12 cellular contexts compared by ENCODE assay signal in genomic region chr4:7910721-7911015, GRCh38. TPM values are rescaled to one million over a fixed set of nuclear protein-coding genes. Genes with fewer than 3 reads are reported as not detected.
DNase-seq lines count a peak whose midpoint lies in the region; TF ChIP-seq lines count a peak whose summit lies in the region.
"Had no signal": no experiment of that assay in that cellular context is flagged by ENCODE, and none has a peak within 500 bp of the region (broad histone marks: within the 10 kb centered on the region; RNA-seq: fewer than 3 reads in every experiment).

No MANE protein-coding gene starts in this region.

- CTCF ChIA-PET in A673 (lab: Charles Lee): no interaction called here

- H3K27ac Mint-ChIP-seq in glutamatergic neuron (ENCODE audit: unreplicated experiment) (peak overlapping the region; percentile 99), progenitor cell of endocrine pancreas (peak overlapping the region; percentile 72)
- H3K27ac Mint-ChIP-seq: activated B cell treated with CpG ODN at 0.5 μM for 24 hours had no signal

- peaks cover 56% of the 10 kb centered on the region for H3K4me1 ChIP-seq in A673 (ENCODE audit: insufficient read depth, low read length, poor library complexity, severe bottlenecking)

- TF ChIP-seq CTCF in A673 (conservative IDR thresholded peaks at IDR 0.05; ENCODE audit: low read depth, low read length): no peak
- no peak for TF ChIP-seq CTCF in WERI-Rb-1 (IDR thresholded peaks at IDR 0.05; ENCODE audit: low read depth, low read length)
- no peak for TF ChIP-seq CTCF in glutamatergic neuron (IDR thresholded peaks at IDR 0.05; ENCODE audit: partially characterized antibody, unreplicated experiment)
- TF ChIP-seq CTCF in progenitor cell of endocrine pancreas (IDR thresholded peaks at IDR 0.05; ENCODE audit: unreplicated experiment): no peak

- H3K4me3 ChIP-seq in A673 (ENCODE audit: low read depth, low read length, poor library complexity, severe bottlenecking) (no peak overlapping the region), WERI-Rb-1 (ENCODE audit: low read depth, low read length) (peak overlapping the region; percentile 20)

- peaks cover 22% of the 10 kb centered on the region for H3K27me3 Mint-ChIP-seq in glutamatergic neuron (ENCODE audit: unreplicated experiment)
- H3K27me3 Mint-ChIP-seq in progenitor cell of endocrine pancreas: no peaks in the 10 kb centered on the region

- no peak for DNase-seq in A673 (ENCODE audit: low spot score)
- no peak for DNase-seq in WERI-Rb-1
- DNase-seq in glutamatergic neuron: no peak
- DNase-seq in progenitor cell of endocrine pancreas (ENCODE audit: low spot score, unreplicated experiment): no peak
- DNase-seq in anterior cingulate cortex (lab: John Stamatoyannopoulos, UW): no peak
- no peak for DNase-seq in NCI-H1694 treated with DMSO at 0.1 percent for 48 hours (lab: John Stamatoyannopoulos, UW)
- DNase-seq in SW480 (ENCODE audit: low spot score): no peak
- DNase-seq in MV-4-11 (lab: John Stamatoyannopoulos, UW): no peak
- DNase-seq: activated B cell treated with CpG ODN at 0.5 μM for 24 hours, GF-D8, occipital lobe had no signal

- POLR2A ChIA-PET in A673 (lab: Charles Lee; ENCODE audit: low non-redundant PET): no interaction called here

- H3K36me3 Mint-ChIP-seq in glutamatergic neuron (ENCODE audit: unreplicated experiment): no peaks in the 10 kb centered on the region
- H3K36me3 Mint-ChIP-seq in progenitor cell of endocrine pancreas (ENCODE audit: insufficient read depth): peaks cover 3% of the 10 kb centered on the region

- H3K9me3 Mint-ChIP-seq in glutamatergic neuron (ENCODE audit: unreplicated experiment): peaks cover 44% of the 10 kb centered on the region
- no peaks in the 10 kb centered on the region for H3K9me3 Mint-ChIP-seq in progenitor cell of endocrine pancreas (ENCODE audit: low read depth)
- H3K9me3 Mint-ChIP-seq: activated B cell treated with CpG ODN at 0.5 μM for 24 hours had no signal

- H3K27ac ChIP-seq in A673 (ENCODE audit: low read depth, low read length, poor library complexity, severe bottlenecking) (peak overlapping the region; percentile 6), WERI-Rb-1 (peak overlapping the region; percentile 92)
- H3K27ac ChIP-seq: KMS-11 had no signal

- H3K27me3 ChIP-seq in A673 (replicated peaks; ENCODE audit: insufficient read depth, low read depth, low read length, poor library complexity) (no peaks in the 10 kb centered on the region), WERI-Rb-1 (ENCODE audit: insufficient read depth, low read depth, severe bottlenecking) (no peaks in the 10 kb centered on the region)

- H3K4me3 Mint-ChIP-seq in glutamatergic neuron (ENCODE audit: unreplicated experiment): peak overlapping the region; percentile 90
- H3K4me3 Mint-ChIP-seq in progenitor cell of endocrine pancreas (ENCODE audit: low read depth): no peak overlapping the region
- H3K4me3 Mint-ChIP-seq: activated B cell treated with CpG ODN at 0.5 μM for 24 hours had no signal

- intact Hi-C loops in A673 (cut with micrococcal nuclease; ENCODE audit: unreplicated experiment): no loop called here

- H3K36me3 ChIP-seq in A673 (ENCODE audit: insufficient read depth, low read length, poor library complexity, severe bottlenecking) (no peaks in the 10 kb centered on the region), WERI-Rb-1 (no peaks in the 10 kb centered on the region)

- H3K4me1 Mint-ChIP-seq in glutamatergic neuron (ENCODE audit: low read depth, unreplicated experiment): peaks cover 81% of the 10 kb centered on the region
- H3K4me1 Mint-ChIP-seq in progenitor cell of endocrine pancreas (ENCODE audit: low read depth): peaks cover 21% of the 10 kb centered on the region
- H3K4me1 Mint-ChIP-seq: activated B cell treated with CpG ODN at 0.5 μM for 24 hours had no signal

- no TSS peak for BruUV-seq in A673 (replicated peaks; lab: Mats Ljungman, UMichigan)

- H3K9me3 ChIP-seq in A673 (ENCODE audit: low read depth, low read length, poor library complexity, severe bottlenecking) (no peaks in the 10 kb centered on the region), WERI-Rb-1 (ENCODE audit: severe bottlenecking) (no peaks in the 10 kb centered on the region)

RNA-seq across cellular contexts. Expression of gene AFAP1, which starts 29.0 kb away (rescaled TPM):
- total RNA-seq in A673 (2021) (42.6 and 42.9 TPM in 2 replicates), glutamatergic neuron (ENCODE audit: unreplicated experiment) (528 TPM), progenitor cell of endocrine pancreas (31.9 and 32.9 TPM in 2 replicates)

Comparison
In these comparisons a context has a peak if more than half of its experiments do, and no peak if none do; other contexts are left out.
1. RNA of gene AFAP1, which starts 29.0 kb away (total RNA-seq): 528 TPM in glutamatergic neuron (single experiment); 42.6 to 42.9 TPM in A673 and 31.9 to 32.9 TPM in progenitor cell of endocrine pancreas; every median in the first group is over 10 times any median in the second.